8 cellular contexts compared by ENCODE assay signal in genomic region chr17:45019177-45019711, GRCh38. TPM values are rescaled to one million over a fixed set of nuclear protein-coding genes. Genes with fewer than 3 reads are reported as not detected.
DNase-seq lines count a peak whose midpoint lies in the region; ATAC-seq, FAIRE-seq and TF ChIP-seq lines count a peak whose summit lies in the region.

No MANE protein-coding gene starts in this region.

- intact Hi-C loops in pancreas (cut with DNase I) = no loop called here

- peak; percentile 55 to 74 (median 69) for ATAC-seq in pancreas
- ATAC-seq in HG02981 (IDR thresholded peaks at IDR 0.05; ENCODE audit: unreplicated experiment) = no peak
- ATAC-seq in HG02852 (IDR thresholded peaks at IDR 0.05; ENCODE audit: unreplicated experiment) = no peak

- H3K4me1 ChIP-seq in HAP-1 (peaks cover 16% of the 10 kb centered on the region), NT2/D1 (ENCODE audit: insufficient read depth, insufficient read length) (peaks cover 34% of the 10 kb centered on the region), pancreas (peaks cover 24 to 38% (median 26%) of the 10 kb centered on the region in 3 donors)

- in situ Hi-C loops in HAP-1 (cut with MboI; ENCODE audit: low sequenced_read_pairs) = no loop called here

- H3K27me3 ChIP-seq in HAP-1 (ENCODE audit: low read depth) = no peaks in the 10 kb centered on the region
- H3K27me3 ChIP-seq in NT2/D1 (ENCODE audit: insufficient read depth, insufficient read length) = peaks cover 31% of the 10 kb centered on the region
- H3K27me3 ChIP-seq in pancreas = no peaks in the 10 kb centered on the region

- no peak for FAIRE-seq in pancreas (lab: Jason Lieb, UNC)

- TF ChIP-seq CTCF in pancreas (IDR thresholded peaks at IDR 0.05) = peak in 3 of 4 donors; percentile 9 to 34 (median 20)

- peak overlapping the region; percentile 76 for H3K9ac ChIP-seq in NT2/D1 (ENCODE audit: insufficient read length, low read depth)

- H3K4me3 ChIP-seq in HAP-1 (peak overlapping the region; percentile 31), NT2/D1 (ENCODE audit: insufficient read length, low read depth) (peak overlapping the region; percentile 40), pancreas (peak overlapping the region; percentile 37 to 53 (median 44))

- DNase-seq in Ammon's horn (ENCODE audit: low spot score) (peak; percentile 44), HAP-1 (ENCODE audit: low spot score in 2 of 2) (peak; percentile 60 to 69), NT2/D1 (ENCODE audit: low read depth, low spot score) (no peak), activated gamma-delta T cell (lab: John Stamatoyannopoulos, UW) (peak; percentile 22), glomerular visceral epithelial cell (ENCODE audit: extremely low spot score) (peak; percentile 56), pancreas (peak in 4 of 6 donors; percentile 42 to 85 (median 64))

- H3K9me3 ChIP-seq in HAP-1 (no peaks in the 10 kb centered on the region), NT2/D1 (ENCODE audit: insufficient read depth, low read length) (no peaks in the 10 kb centered on the region), pancreas (no peaks in the 10 kb centered on the region)

- WGBS in pancreas, 2 donors = 1% methylated on average over 47 to 54 of the region's 54 CpGs

- no peaks in the 10 kb centered on the region; the same call in 1 of the 2 replicates for H3K36me3 ChIP-seq in HAP-1 (replicated peaks)
- H3K36me3 ChIP-seq in NT2/D1 (ENCODE audit: insufficient read depth, insufficient read length, low read length) = peaks cover 12% of the 10 kb centered on the region
- H3K36me3 ChIP-seq in pancreas = no peaks in the 10 kb centered on the region

- H3K27ac ChIP-seq in pancreas = peak overlapping the region in 1 of 4 donors; percentile 9

RNA-seq across cellular contexts. Expression of gene DCAKD, which starts 32.2 kb away (rescaled TPM):
- 10 to 100 TPM in 5 of 6 donors, 1 to 10 TPM in 1; 9.3 to 19.2 (median 12.1) TPM for total RNA-seq in pancreas
- 10 to 100 TPM in 1 of 2 donors, 1 to 10 TPM in 1; 9.8 to 14.1 TPM for polyA plus RNA-seq in pancreas

RNA-seq across cellular contexts. Expression of gene NMT1, which starts 41.9 kb away (rescaled TPM):
- total RNA-seq in pancreas = 10 to 100 TPM; 31.7 to 66.5 (median 43.6) TPM
- polyA plus RNA-seq in pancreas = 10 to 100 TPM; 27.0 to 37.9 TPM

RNA-seq across cellular contexts. Expression of gene C1QL1, which starts 51.1 kb away (rescaled TPM):
- 1 to 10 TPM in 5 of 6 donors, under 1 TPM in 1; 0.92 to 4.3 (median 2.7) TPM for total RNA-seq in pancreas
- polyA plus RNA-seq in pancreas = 10 to 100 TPM; 17.0 to 29.3 TPM

Comparison
In these comparisons a context has a peak if more than half of its experiments do, and no peak if none do; other contexts are left out.
1. ATAC-seq: peak in pancreas (4 of 4); none in HG02981 (single experiment) and HG02852 (single experiment).
2. Peak in every context shown above with its lines, with median percentiles within 50 percentile points of each other: H3K4me3 ChIP-seq.